Comparison of ENCODE assay signal across 8 cellular contexts in the genomic region with DNA sequence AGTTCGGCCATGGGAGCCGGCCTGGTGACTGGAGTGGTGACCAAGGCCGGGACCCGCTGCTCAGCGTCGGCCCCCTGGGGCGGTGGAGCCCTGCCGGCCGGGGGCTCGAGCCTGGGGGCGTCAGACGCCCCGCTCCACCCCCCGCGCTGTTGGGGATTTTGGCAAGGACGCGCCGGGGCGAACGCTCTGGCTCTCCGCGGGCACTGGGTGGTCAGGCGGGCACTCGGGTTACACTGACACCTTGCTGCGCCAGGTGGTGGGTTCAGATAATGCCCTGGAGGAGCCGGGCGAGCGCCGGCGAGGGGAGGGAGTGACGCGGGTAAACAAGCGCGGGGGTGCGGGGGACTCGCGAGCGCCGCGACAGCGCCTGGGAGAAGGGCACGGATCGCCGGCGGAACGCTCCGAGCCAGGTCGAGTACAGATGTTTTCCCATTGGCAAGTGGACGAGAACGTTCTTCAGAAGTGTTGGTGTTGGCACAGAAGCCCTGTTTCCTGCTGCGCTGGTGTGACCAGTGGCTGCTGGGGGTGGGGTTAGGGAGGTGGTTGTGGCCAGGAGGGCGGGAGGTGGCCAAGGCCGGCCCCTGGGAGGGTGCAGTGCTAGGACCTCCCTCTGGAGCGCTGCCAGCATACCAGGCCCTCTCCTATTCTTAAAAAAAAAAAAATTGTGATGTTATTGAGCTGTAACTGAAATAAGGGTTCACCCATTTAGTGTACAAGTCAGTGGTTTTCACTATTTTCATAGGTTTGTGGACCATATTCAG. TPM values are rescaled to one million over a fixed set of nuclear protein-coding genes. Genes with fewer than 3 reads are reported as not detected.
DNase-seq lines count a peak whose midpoint lies in the region; ATAC-seq, FAIRE-seq and TF ChIP-seq lines count a peak whose summit lies in the region.

No MANE protein-coding gene starts in this region.

- H3K79me1 ChIP-seq in neuronal stem cell (ENCODE audit: low read depth, low read length), result peaks cover 23% of the 10 kb centered on the region

- peak overlapping the region; percentile 88 for H2BK5ac ChIP-seq in neuronal stem cell (ENCODE audit: low read length)

- no peaks in the 10 kb centered on the region for H3K9me3 ChIP-seq in DOHH2 (ENCODE audit: control insufficient read depth, insufficient read depth, low read length)
- H3K9me3 ChIP-seq in neuronal stem cell (replicated peaks in 1 of 2; ENCODE audit: control insufficient read depth in 2 of 2, insufficient read depth in 1 of 2, low read depth in 1 of 2, low read length in 2 of 2), result peaks cover 0 to 2% of the 10 kb centered on the region in 2 donors
- no peaks in the 10 kb centered on the region for H3K9me3 ChIP-seq in subcutaneous abdominal adipose tissue (ENCODE audit: control insufficient read depth in 5 of 5, low read length in 5 of 5)

- no peak overlapping the region for H3K4ac ChIP-seq in neuronal stem cell (ENCODE audit: low read length)

- peak overlapping the region; percentile 75 for H3K4me3 ChIP-seq in DOHH2 (ENCODE audit: low read length)
- no peak overlapping the region for H3K4me3 ChIP-seq in KMS-11 (IDR thresholded peaks at IDR 0.05; ENCODE audit: insufficient read depth, low read depth, low read length)
- peak overlapping the region; percentile 87 to 91 for H3K4me3 ChIP-seq in neuronal stem cell (ENCODE audit: low read length in 2 of 2)
- peak overlapping the region; percentile 83 to 95 (median 91) for H3K4me3 ChIP-seq in subcutaneous abdominal adipose tissue (ENCODE audit: low read depth in 1 of 5, low read length in 5 of 5)

- H3K9ac ChIP-seq in KMS-11 (peak overlapping the region; percentile 90), neuronal stem cell (ENCODE audit: low read depth, low read length, poor library complexity) (peak overlapping the region; percentile 99), subcutaneous abdominal adipose tissue (ENCODE audit: low read length in 5 of 5) (peak overlapping the region; percentile 90 to 100 (median 99))

- H3K23ac ChIP-seq in neuronal stem cell (ENCODE audit: low read depth, low read length, poor library complexity), result peak overlapping the region; percentile 99

- H2AK5ac ChIP-seq in neuronal stem cell (ENCODE audit: low read depth, low read length), result peak overlapping the region; percentile 47

- H3K9me2 ChIP-seq in DOHH2 (replicated peaks; ENCODE audit: control insufficient read depth, low read length), result no peaks in the 10 kb centered on the region

- FAIRE-seq in frontal cortex (lab: Jason Lieb, UNC), result no peak

- peaks cover 27% of the 10 kb centered on the region for H3K79me2 ChIP-seq in DOHH2 (ENCODE audit: control insufficient read depth, low read length)
- peaks cover 31% of the 10 kb centered on the region for H3K79me2 ChIP-seq in KMS-11 (ENCODE audit: insufficient read depth, low read depth)

- H3K18ac ChIP-seq in neuronal stem cell (ENCODE audit: low read length), result peak overlapping the region; percentile 99

- no peak overlapping the region for H4K8ac ChIP-seq in neuronal stem cell (ENCODE audit: low read depth, low read length)

- peaks cover 8% of the 10 kb centered on the region; the same call in 1 of the 2 replicates for H3F3A ChIP-seq in DOHH2 (ENCODE audit: control insufficient read depth, insufficient read depth)

- peak; percentile 48 for ATAC-seq in GM21723 (IDR thresholded peaks at IDR 0.05; ENCODE audit: unreplicated experiment)

- H4K91ac ChIP-seq in neuronal stem cell (ENCODE audit: low read depth, low read length, poor library complexity), result no peak overlapping the region

- H2BK15ac ChIP-seq in neuronal stem cell (ENCODE audit: low read length), result no peak overlapping the region

- H2AFZ ChIP-seq in KMS-11 (ENCODE audit: low read depth) (no peak overlapping the region), neuronal stem cell (ENCODE audit: low read length) (peak overlapping the region; percentile 76)

- H3K4me1 ChIP-seq in DOHH2 (ENCODE audit: control insufficient read depth, low read length), result peaks cover 37% of the 10 kb centered on the region
- peaks cover 30% of the 10 kb centered on the region for H3K4me1 ChIP-seq in KMS-11 (ENCODE audit: low read depth, poor library complexity, severe bottlenecking)
- peaks cover 23 to 33% of the 10 kb centered on the region in 2 donors for H3K4me1 ChIP-seq in neuronal stem cell (ENCODE audit: control insufficient read depth in 2 of 2, insufficient read depth in 1 of 2, low read depth in 1 of 2, low read length in 2 of 2)
- H3K4me1 ChIP-seq in subcutaneous abdominal adipose tissue (ENCODE audit: control insufficient read depth in 5 of 5, insufficient read depth in 5 of 5, low read length in 5 of 5), result peaks cover 24 to 82% (median 76%) of the 10 kb centered on the region in 5 donors

- H3K4me2 ChIP-seq in DOHH2 (ENCODE audit: low read length), result peak overlapping the region; percentile 98
- peak overlapping the region; percentile 41 for H3K4me2 ChIP-seq in KMS-11
- peak overlapping the region; percentile 88 for H3K4me2 ChIP-seq in neuronal stem cell (ENCODE audit: insufficient read depth, low read length, poor library complexity, severe bottlenecking)

- WGBS in neuronal stem cell (ENCODE audit: extremely low coverage in 2 of 2, insufficient read length in 2 of 2, insufficient replicate concordance in 1 of 2), 2 donors, result no CpG with 5 or more reads among the region's 54 CpGs

- H4K20me1 ChIP-seq in DOHH2 (ENCODE audit: control insufficient read depth, insufficient read depth, low read depth, low read length), result peaks cover 12% of the 10 kb centered on the region; the same call in 1 of the 2 replicates
- peaks cover 11% of the 10 kb centered on the region; the same call in 1 of the 2 replicates for H4K20me1 ChIP-seq in KMS-11 (ENCODE audit: insufficient read depth)

- DNase-seq in SHP77 treated with DMSO at 0.1 percent for 48 hours (lab: John Stamatoyannopoulos, UW), result peak; percentile 44
- peak; percentile 88 for DNase-seq in activated naive CD4-positive, alpha-beta T cell treated with Interleukin-2 at 50 U/mL for 16 hours
- peak; percentile 85 to 93 for DNase-seq in frontal cortex (ENCODE audit: low spot score in 2 of 2)
- DNase-seq in neuronal stem cell (ENCODE audit: low spot score), result no peak

- peak overlapping the region; percentile 50 for H2BK12ac ChIP-seq in neuronal stem cell (ENCODE audit: low read length)

- H3K36me3 ChIP-seq in DOHH2 (ENCODE audit: control insufficient read depth, low read length) (peaks cover 42% of the 10 kb centered on the region), KMS-11 (ENCODE audit: insufficient read depth) (no peaks in the 10 kb centered on the region), neuronal stem cell (replicated peaks in 1 of 2; ENCODE audit: control insufficient read depth in 2 of 2, insufficient read depth in 2 of 2, low read length in 2 of 2) (peaks cover 27 to 44% of the 10 kb centered on the region in 2 donors), subcutaneous abdominal adipose tissue (ENCODE audit: control insufficient read depth in 5 of 5, insufficient read depth in 5 of 5, low read length in 5 of 5) (peaks cover 0 to 45% (median 41%) of the 10 kb centered on the region in 5 donors)

- H3K14ac ChIP-seq in neuronal stem cell (ENCODE audit: low read length), result peak overlapping the region; percentile 64

- no peak for TF ChIP-seq CTCF in DOHH2 (IDR thresholded peaks at IDR 0.05; ENCODE audit: low read depth, low read length, poor library complexity, severe bottlenecking)
- TF ChIP-seq CTCF in KMS-11 (conservative IDR thresholded peaks at IDR 0.05; ENCODE audit: low read depth, low read length), result no peak

- H3K27me3 ChIP-seq in DOHH2 (ENCODE audit: control insufficient read depth, low read length) (no peaks in the 10 kb centered on the region), KMS-11 (ENCODE audit: insufficient read depth, low read depth) (no peaks in the 10 kb centered on the region), neuronal stem cell (ENCODE audit: control insufficient read depth in 3 of 3, insufficient read depth in 3 of 3, low read depth in 1 of 3, low read length in 3 of 3) (peaks cover 0 to 2% (median 0%) of the 10 kb centered on the region in 3 experiments), subcutaneous abdominal adipose tissue (ENCODE audit: control insufficient read depth in 5 of 5, insufficient read depth in 4 of 5, low read length in 5 of 5) (no peaks in the 10 kb centered on the region)

- no peak overlapping the region for H2BK120ac ChIP-seq in neuronal stem cell (ENCODE audit: low read depth, low read length)

- H3K27ac ChIP-seq in DOHH2 (ENCODE audit: low read depth, low read length), result peak overlapping the region; percentile 64
- peak overlapping the region; percentile 99 for H3K27ac ChIP-seq in KMS-11
- peak overlapping the region; percentile 88 for H3K27ac ChIP-seq in neuronal stem cell (replicated peaks; ENCODE audit: low read length)
- H3K27ac ChIP-seq in subcutaneous abdominal adipose tissue (ENCODE audit: low read depth, low read length), result peak overlapping the region; percentile 100

RNA-seq across cellular contexts. Expression of gene SQSTM1, which starts 0.8 kb away (rescaled TPM):
- 46.9 TPM for total RNA-seq in frontal cortex
- 52.6 TPM for polyA plus RNA-seq in neuronal stem cell (2013, experiment 1 of 2)
- polyA plus RNA-seq in neuronal stem cell (2013, experiment 2 of 2), result 53.4 TPM

RNA-seq across cellular contexts. Expression of gene MGAT4B, which starts 14.8 kb away (rescaled TPM):
- 58.7 TPM for total RNA-seq in frontal cortex
- polyA plus RNA-seq in neuronal stem cell (2013, experiment 1 of 2), result 61.3 TPM
- polyA plus RNA-seq in neuronal stem cell (2013, experiment 2 of 2), result 59.4 TPM

RNA-seq across cellular contexts. Expression of gene LTC4S, which starts 27.7 kb away (rescaled TPM):
- 1.6 TPM for total RNA-seq in frontal cortex
- polyA plus RNA-seq in neuronal stem cell (2013, experiment 1 of 2), result 1.1 TPM
- polyA plus RNA-seq in neuronal stem cell (2013, experiment 2 of 2), result 1.1 TPM

RNA-seq across cellular contexts. Expression of gene MRNIP, which starts 37.1 kb away (rescaled TPM):
- total RNA-seq in frontal cortex, result 28.1 TPM
- 39.6 TPM for polyA plus RNA-seq in neuronal stem cell (2013, experiment 1 of 2)
- polyA plus RNA-seq in neuronal stem cell (2013, experiment 2 of 2), result 39.2 TPM

Comparison
In these comparisons a context has a peak if more than half of its experiments do, and no peak if none do; other contexts are left out.
1. H3K4me2 ChIP-seq: peak in every context shown above with its lines; median percentile 98 in DOHH2; 88 in neuronal stem cell; 41 in KMS-11.